ENCODE assay signal across 19 cellular contexts in genomic region chr12:49415426-49416040, GRCh38. TPM values are rescaled to one million over a fixed set of nuclear protein-coding genes. Genes with fewer than 3 reads are reported as not detected.
A peak's percentile ranks its signal among the peaks of the same experiment; 100 is the strongest.
DNase-seq lines count a peak whose midpoint lies in the region; ATAC-seq and TF ChIP-seq lines count a peak whose summit lies in the region.
"Had no signal": no experiment of that assay in that cellular context is flagged by ENCODE, and none has a peak within 500 bp of the region (broad histone marks: within the 10 kb centered on the region; RNA-seq: fewer than 3 reads in every experiment).

No MANE protein-coding gene starts in this region.

- H3K36me3 ChIP-seq in Loucy (ENCODE audit: insufficient read depth, low read length) = no peaks in the 10 kb centered on the region
- no peaks in the 10 kb centered on the region for H3K36me3 ChIP-seq in parathyroid adenoma (ENCODE audit: control insufficient read depth, insufficient read depth, low read length)
- H3K36me3 ChIP-seq in esophagus muscularis mucosa = no peaks in the 10 kb centered on the region
- H3K36me3 ChIP-seq: Peyer's patch had no signal

- H3K27me3 ChIP-seq in HL-60 (ENCODE audit: insufficient read depth, poor library complexity, severe bottlenecking) = no peaks in the 10 kb centered on the region
- H3K27me3 ChIP-seq in Loucy (ENCODE audit: insufficient read depth, low read length, poor library complexity, severe bottlenecking) = no peaks in the 10 kb centered on the region
- H3K27me3 ChIP-seq in parathyroid adenoma (ENCODE audit: control insufficient read depth, insufficient read depth, low read length) = no peaks in the 10 kb centered on the region
- no peaks in the 10 kb centered on the region for H3K27me3 ChIP-seq in esophagus muscularis mucosa
- H3K27me3 ChIP-seq: Peyer's patch had no signal

- no peak for TF ChIP-seq POLR2A in esophagus muscularis mucosa (IDR thresholded peaks at IDR 0.05; ENCODE audit: low read depth)

- H2AFZ ChIP-seq in Loucy (ENCODE audit: low read length) (0 out of 2 replicates have a peak overlapping the region, but pooled peaks have one; percentile 8), parathyroid adenoma (no peak overlapping the region)

- H4K20me1 ChIP-seq in Loucy (ENCODE audit: insufficient read depth, low read length, poor library complexity, severe bottlenecking) = no peaks in the 10 kb centered on the region

- in situ Hi-C loops in ACHN (cut with HindIII; ENCODE audit: low pct_ligation_motif_present, low pct_unique_long_range_greater_than_20kb, low sequenced_read_pairs) = no loop called here

- 96% methylated on average over 3 of the region's 3 CpGs for WGBS in esophagus muscularis mucosa

- H3K4me1 ChIP-seq in Loucy (ENCODE audit: insufficient read depth, low read length, poor library complexity, severe bottlenecking) (peaks cover 73% of the 10 kb centered on the region), parathyroid adenoma (peaks cover 3% of the 10 kb centered on the region), esophagus muscularis mucosa (peaks cover 0 to 20% (median 8%) of the 10 kb centered on the region in 4 donors)
- H3K4me1 ChIP-seq: Peyer's patch had no signal

- TF ChIP-seq CTCF in HL-60 (IDR thresholded peaks at IDR 0.05; ENCODE audit: insufficient read depth, low read length) = no peak
- no peak for TF ChIP-seq CTCF in Loucy (conservative IDR thresholded peaks at IDR 0.05; ENCODE audit: low read length)
- no peak for TF ChIP-seq CTCF in parathyroid adenoma (IDR thresholded peaks at IDR 0.05)
- TF ChIP-seq CTCF in esophagus muscularis mucosa (IDR thresholded peaks at IDR 0.05) = no peak

- H3K27ac ChIP-seq in HL-60 (replicated peaks) (peak overlapping the region; percentile 10; the same call in 1 of the 2 replicates), parathyroid adenoma (no peak overlapping the region), esophagus muscularis mucosa (replicated peaks in 1 of 4) (no peak overlapping the region)
- H3K27ac ChIP-seq: Peyer's patch had no signal

- H3K4me2 ChIP-seq in Loucy (ENCODE audit: low read depth, low read length, poor library complexity, severe bottlenecking) (peak overlapping the region; percentile 77), parathyroid adenoma (ENCODE audit: low read length) (no peak overlapping the region)

- intact Hi-C loops in esophagus muscularis mucosa (cut with DNase I) = no loop called here

- H3K79me2 ChIP-seq in Loucy (ENCODE audit: insufficient read depth, low read length) (peaks cover 55% of the 10 kb centered on the region), parathyroid adenoma (peaks cover 5% of the 10 kb centered on the region)

- DNase-seq in HL-60 (ENCODE audit: low read depth in 1 of 2, low spot score in 1 of 2) = no peak
- DNase-seq in amniotic epithelial cell (ENCODE audit: low read depth) = peak; percentile 12
- DNase-seq in activated CD4-positive, alpha-beta T cell treated with anti-CD3 and anti-CD28 coated beads for 1 hour = no peak
- DNase-seq in ACHN = no peak
- no peak for DNase-seq in esophagus muscularis mucosa (ENCODE audit: extremely low spot score)
- DNase-seq: CD4-positive, alpha-beta T cell; EL; GOT3; HFFc6; NCI-H1417; NCI-H1930; NCI-H2171; NCI-H524; Peyer's patch; SHP77 had no signal

- no peaks in the 10 kb centered on the region for H3K9me2 ChIP-seq in Loucy (replicated peaks; ENCODE audit: low read depth, low read length)

- TF ChIP-seq EP300 in esophagus muscularis mucosa (IDR thresholded peaks at IDR 0.05) = no peak

- ATAC-seq in GM21515 (IDR thresholded peaks at IDR 0.05; ENCODE audit: unreplicated experiment) = no peak
- ATAC-seq: SK-N-SH treated with all-trans-retinoic acid at 6 μM for 48 hours had no signal

- H3K4me3 ChIP-seq in HL-60 (replicated peaks; ENCODE audit: insufficient read depth, low read length) (no peak overlapping the region), Loucy (ENCODE audit: low read length, poor library complexity, severe bottlenecking) (peak overlapping the region; percentile 45), parathyroid adenoma (ENCODE audit: low read depth, low read length) (peak overlapping the region; percentile 11), esophagus muscularis mucosa (no peak overlapping the region)
- H3K4me3 ChIP-seq: Peyer's patch had no signal

- H3K9me3 ChIP-seq in Loucy (ENCODE audit: insufficient read depth, low read depth, low read length) = no peaks in the 10 kb centered on the region
- no peaks in the 10 kb centered on the region for H3K9me3 ChIP-seq in parathyroid adenoma (ENCODE audit: control insufficient read depth, low read length)
- no peaks in the 10 kb centered on the region for H3K9me3 ChIP-seq in esophagus muscularis mucosa
- H3K9me3 ChIP-seq: Peyer's patch had no signal

- H3K9ac ChIP-seq in Loucy (ENCODE audit: low read depth, low read length, poor library complexity, severe bottlenecking) (peak overlapping the region; percentile 72), parathyroid adenoma (no peak overlapping the region)

- peaks cover 16% of the 10 kb centered on the region for H3F3A ChIP-seq in Loucy (ENCODE audit: low read depth)

RNA-seq across cellular contexts. Expression of gene SPATS2, which starts 48.3 kb away (rescaled TPM):
- total RNA-seq in esophagus muscularis mucosa = 10 to 100 TPM in 3 of 4 donors, 1 to 10 TPM in 1; 9.5 to 16.6 (median 11.5) TPM

Comparison
In these comparisons a context has a peak if more than half of its experiments do, and no peak if none do; other contexts are left out.
1. H3K4me3 ChIP-seq: peak in Loucy (single experiment) and parathyroid adenoma (single experiment); none in HL-60 (single experiment) and esophagus muscularis mucosa (0 of 4).